In genomic region chr19:58052256-58052655, GRCh38 we compare ENCODE assay signal across 36 cellular contexts. TPM values are rescaled to one million over a fixed set of nuclear protein-coding genes. Genes with fewer than 3 reads are reported as not detected.
"Had no signal": no experiment of that assay in that cellular context is flagged by ENCODE, and none has a peak within 500 bp of the region (broad histone marks: within the 10 kb centered on the region; RNA-seq: fewer than 3 reads in every experiment).

No MANE protein-coding gene starts in this region.

- H3K4me1 ChIP-seq: adrenal gland, body of pancreas, breast epithelium had no signal

- H3K4me3 ChIP-seq: adrenal gland, body of pancreas, breast epithelium had no signal

- ATAC-seq: activated CD4-positive, alpha-beta T cell treated with anti-CD3 and anti-CD28 coated beads for 36 hours; activated CD8-positive, alpha-beta memory T cell treated with anti-CD3 and anti-CD28 coated beads, Interleukin-2, amount 10 ng/mL, durations not matched to agents 7 days and 5 days; activated CD8-positive, alpha-beta T cell treated with anti-CD3 and anti-CD28 coated beads, Interleukin-2, amount 10 ng/mL, durations not matched to agents 7 days and 5 days; activated naive CD4-positive, alpha-beta T cell treated with anti-CD3 and anti-CD28 coated beads, Interleukin-2, amount 50 U/mL, for 72 hours; activated T-cell treated with anti-CD3 and anti-CD28 coated beads, Interleukin-2, amount 50 U/mL, for 4 hours; activated T-cell treated with anti-CD3 and anti-CD28 coated beads, Interleukin-2, amount 50 U/mL, for 72 hours; activated T-helper 17 cell treated with anti-CD3 and anti-CD28 coated beads, Interleukin-2, amount 50 U/mL, for 72 hours; body of pancreas had no signal

- H3K27me3 ChIP-seq: adrenal gland, body of pancreas, brain microvascular endothelial cell, breast epithelium had no signal

- H3K36me3 ChIP-seq: adrenal gland, brain microvascular endothelial cell, breast epithelium had no signal

- DNase-seq: activated B cell treated with CpG ODN at 0.5 μM for 24 hours; activated CD4-positive, alpha-beta memory T cell treated with anti-CD3 and anti-CD28 coated beads, Interleukin-2, amount 10 ng/mL, durations not matched to agents 7 days and 5 days; activated CD4-positive, alpha-beta T cell treated with anti-CD3 and anti-CD28 coated beads for 1 hour; activated CD4-positive, alpha-beta T cell treated with anti-CD3 and anti-CD28 coated beads for 36 hours; activated CD4-positive, alpha-beta T cell treated with anti-CD3 and anti-CD28 coated beads for 48 hours; activated CD4-positive, alpha-beta T cell treated with anti-CD3 and anti-CD28 coated beads, Interleukin-2, amount 10 ng/mL, durations not matched to agents 7 days and 5 days; activated CD4-positive, alpha-beta T cell treated with anti-CD3 and anti-CD28 coated beads, Interleukin-2, amount 50 U/mL, for 48 hours; activated CD8-positive, alpha-beta memory T cell treated with anti-CD3 and anti-CD28 coated beads for 24 hours; activated CD8-positive, alpha-beta memory T cell treated with anti-CD3 and anti-CD28 coated beads, Interleukin-2, amount 10 ng/mL, durations not matched to agents 7 days and 5 days; activated CD8-positive, alpha-beta T cell treated with anti-CD3 and anti-CD28 coated beads, Interleukin-2, amount 10 ng/mL, durations not matched to agents 7 days and 5 days; activated effector memory CD4-positive, alpha-beta T cell treated with anti-CD3 and anti-CD28 coated beads, Interleukin-2, amount 50 U/mL, for 16 hours; activated gamma-delta T cell treated with Interleukin-2 at 50 U/mL for 16 hours; activated naive CD4-positive, alpha-beta T cell; activated naive CD4-positive, alpha-beta T cell treated with anti-CD3 and anti-CD28 coated beads for 36 hours; activated naive CD4-positive, alpha-beta T cell treated with anti-CD3 and anti-CD28 coated beads, Interleukin-2, amount 50 U/mL, for 16 hours; activated naive CD8-positive, alpha-beta T cell treated with anti-CD3 and anti-CD28 coated beads for 36 hours; activated T-cell treated with anti-CD3 and anti-CD28 coated beads for 4 hours; activated T-cell treated with anti-CD3 and anti-CD28 coated beads, Interleukin-2, amount 50 U/mL, for 1 hour; activated T-cell treated with anti-CD3 and anti-CD28 coated beads, Interleukin-2, amount 50 U/mL, for 4 hours; activated T-cell treated with anti-CD3 and anti-CD28 coated beads, Interleukin-2, amount 50 U/mL, for 72 hours; adrenal gland; amniotic stem cell; aorta; body of pancreas; brain microvascular endothelial cell; central memory CD4-positive, alpha-beta T cell; T-helper 1 cell; T-helper 2 cell; T-helper 9 cell had no signal

- H3K27ac ChIP-seq: adrenal gland, body of pancreas, brain microvascular endothelial cell, breast epithelium, VCaP had no signal

RNA-seq across cellular contexts. Expression of gene ZNF135, which starts 6.8 kb away (rescaled TPM):
- total RNA-seq: activated CD4-positive, alpha-beta memory T cell treated with anti-CD3 and anti-CD28 coated beads, Interleukin-2, amount 10 ng/mL, durations not matched to agents 7 days and 5 days had no signal

RNA-seq across cellular contexts. Expression of gene ZSCAN1, which starts 18.4 kb away (rescaled TPM):
- total RNA-seq: activated B cell treated with CpG ODN at 0.5 μM for 24 hours; activated CD4-positive, alpha-beta memory T cell treated with anti-CD3 and anti-CD28 coated beads, Interleukin-2, amount 10 ng/mL, durations not matched to agents 7 days and 5 days; activated CD4-positive, alpha-beta T cell treated with anti-CD3 and anti-CD28 coated beads for 36 hours; activated CD4-positive, alpha-beta T cell treated with anti-CD3 and anti-CD28 coated beads, Interleukin-2, amount 10 ng/mL, durations not matched to agents 7 days and 5 days; activated CD8-positive, alpha-beta memory T cell treated with anti-CD3 and anti-CD28 coated beads, Interleukin-2, amount 10 ng/mL, durations not matched to agents 7 days and 5 days; activated CD8-positive, alpha-beta T cell treated with anti-CD3 and anti-CD28 coated beads, Interleukin-2, amount 10 ng/mL, durations not matched to agents 7 days and 5 days; activated naive CD4-positive, alpha-beta T cell treated with anti-CD3 and anti-CD28 coated beads for 36 hours; activated naive CD4-positive, alpha-beta T cell treated with anti-CD3 and anti-CD28 coated beads, Interleukin-2, amount 50 U/mL, for 72 hours; activated naive CD8-positive, alpha-beta T cell treated with anti-CD3 and anti-CD28 coated beads for 36 hours; activated T-cell treated with anti-CD3 and anti-CD28 coated beads, Interleukin-2, amount 50 U/mL, for 4 hours; activated T-cell treated with anti-CD3 and anti-CD28 coated beads, Interleukin-2, amount 50 U/mL, for 72 hours; activated T-helper 1 cell treated with anti-CD3 and anti-CD28 coated beads, Interleukin-12 subunit alpha, Interleukin-12 subunit beta, Interleukin-2, Interleukin-4 antibody, amounts not matched to agents 30 ng/mL and 10 ng/mL and 1 ng/mL, durations not matched to agents 14 hours and 24 hours and 36 hours; activated T-helper 17 cell treated with anti-CD3 and anti-CD28 coated beads, Interleukin-2, amount 50 U/mL, for 72 hours; aorta; astrocyte; body of pancreas; cardiac septum had no signal
